Comparison of ENCODE assay signal across 16 cellular contexts in the genomic region with DNA sequence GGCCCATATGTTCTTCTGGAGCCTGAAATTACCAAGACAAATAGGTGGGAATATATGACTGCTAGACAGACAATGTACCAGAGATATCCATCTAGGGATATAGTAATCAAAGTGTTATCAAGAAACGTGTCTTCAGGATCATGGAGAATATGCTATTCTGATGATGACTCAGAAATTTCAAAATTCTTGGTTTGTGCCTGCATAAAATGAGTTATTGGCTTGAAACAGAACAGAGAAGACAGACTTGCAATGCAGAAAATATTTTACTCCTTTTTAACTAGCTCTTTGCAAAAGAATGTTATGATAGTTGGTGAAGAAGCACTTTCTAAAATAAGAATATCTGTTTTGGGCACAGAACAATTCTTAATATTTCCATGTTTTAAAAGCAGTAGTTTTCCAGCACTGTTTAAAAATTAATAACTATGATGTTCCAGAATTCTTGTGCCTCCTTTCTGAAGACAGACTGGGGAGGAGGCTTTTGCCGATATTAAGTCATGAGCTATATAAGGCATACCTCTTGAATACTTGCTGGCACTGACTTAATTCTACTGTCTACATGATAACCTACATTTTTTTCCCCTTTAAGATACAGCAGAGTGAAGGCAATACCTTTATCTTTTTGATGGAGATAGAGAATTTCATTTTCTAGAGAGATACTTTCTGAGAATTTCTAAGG. TPM values are rescaled to one million over a fixed set of nuclear protein-coding genes. Genes with fewer than 3 reads are reported as not detected.
DNase-seq lines count a peak whose midpoint lies in the region; ATAC-seq, FAIRE-seq and TF ChIP-seq lines count a peak whose summit lies in the region.
"Had no signal": no experiment of that assay in that cellular context is flagged by ENCODE, and none has a peak within 500 bp of the region (broad histone marks: within the 10 kb centered on the region; RNA-seq: fewer than 3 reads in every experiment).

No MANE protein-coding gene starts in this region.

- H3K27ac ChIP-seq in astrocyte (ENCODE audit: low read depth, low read length), result peak overlapping the region; percentile 82
- H3K27ac ChIP-seq: BLaER1 had no signal

- FAIRE-seq in astrocyte (lab: Jason Lieb, UNC), result no peak

- no peaks in the 10 kb centered on the region for H3K79me2 ChIP-seq in astrocyte (ENCODE audit: insufficient read depth, low read length)

- peak overlapping the region; percentile 77 for H3K27ac Mint-ChIP-seq in astrocyte (ENCODE audit: unreplicated experiment)

- TF ChIP-seq CTCF in astrocyte (IDR thresholded peaks at IDR 0.05; ENCODE audit: insufficient read depth, low read depth, low read length), result no peak
- no peak for TF ChIP-seq CTCF in fibroblast of the aortic adventitia (IDR thresholded peaks at IDR 0.05; ENCODE audit: insufficient read depth, low read length)

- H3K4me1 ChIP-seq in astrocyte (ENCODE audit: insufficient read depth, low read length) (peaks cover 27% of the 10 kb centered on the region), skeletal muscle satellite cell (ENCODE audit: control insufficient read depth, insufficient read depth, low read length) (peaks cover 43% of the 10 kb centered on the region)
- H3K4me1 ChIP-seq: BLaER1 had no signal

- H3K4me3 Mint-ChIP-seq in astrocyte (ENCODE audit: unreplicated experiment), result no peak overlapping the region

- no peaks in the 10 kb centered on the region for H3K36me3 Mint-ChIP-seq in astrocyte (ENCODE audit: low read depth, unreplicated experiment)

- H3K9me3 ChIP-seq in astrocyte (ENCODE audit: insufficient read depth, low read depth, low read length) (no peaks in the 10 kb centered on the region), skeletal muscle satellite cell (replicated peaks; ENCODE audit: low read length) (no peaks in the 10 kb centered on the region)
- H3K9me3 ChIP-seq: BLaER1 had no signal

- peak overlapping the region; percentile 51 for H3K9ac ChIP-seq in astrocyte (ENCODE audit: low read length)
- H3K9ac ChIP-seq in skeletal muscle satellite cell (ENCODE audit: low read depth, low read length), result peak overlapping the region; percentile 80
- H3K9ac ChIP-seq: BLaER1 had no signal

- H2AFZ ChIP-seq in astrocyte (ENCODE audit: low read depth, low read length), result no peak overlapping the region

- no peaks in the 10 kb centered on the region for H4K20me1 ChIP-seq in astrocyte (ENCODE audit: insufficient read depth, low read length)
- H4K20me1 ChIP-seq: BLaER1 had no signal

- H3K36me3 ChIP-seq in astrocyte (ENCODE audit: insufficient read depth, low read length) (no peaks in the 10 kb centered on the region), skeletal muscle satellite cell (ENCODE audit: insufficient read depth, low read length) (no peaks in the 10 kb centered on the region)
- H3K36me3 ChIP-seq: BLaER1 had no signal

- H3K27me3 Mint-ChIP-seq in astrocyte (ENCODE audit: low read depth, unreplicated experiment), result no peaks in the 10 kb centered on the region

- no peaks in the 10 kb centered on the region for H3K27me3 ChIP-seq in astrocyte (ENCODE audit: insufficient read depth, low read length)
- no peaks in the 10 kb centered on the region for H3K27me3 ChIP-seq in skeletal muscle satellite cell (ENCODE audit: control insufficient read depth, insufficient read depth, low read length)
- H3K27me3 ChIP-seq: BLaER1 had no signal

- no peak for ATAC-seq in GM21529 (IDR thresholded peaks at IDR 0.05; ENCODE audit: unreplicated experiment)
- no peak for ATAC-seq in esophagus mucosa
- ATAC-seq in HG03469 (IDR thresholded peaks at IDR 0.05; ENCODE audit: unreplicated experiment), result no peak

- peak overlapping the region; percentile 70 for H3K4me2 ChIP-seq in astrocyte (ENCODE audit: low read length)
- H3K4me2 ChIP-seq in skeletal muscle satellite cell (ENCODE audit: low read length), result peak overlapping the region; percentile 74
- H3K4me2 ChIP-seq: BLaER1 had no signal

- DNase-seq in ELR (ENCODE audit: low read depth), result peak; percentile 80
- peak; percentile 73 for DNase-seq in astrocyte (ENCODE audit: low read depth)
- DNase-seq in fibroblast of the aortic adventitia (ENCODE audit: low read depth), result peak; percentile 76
- no peak for DNase-seq in kidney tubule cell (ENCODE audit: low spot score)
- DNase-seq: activated T-cell treated with anti-CD3 and anti-CD28 coated beads for 4 hours; GF-D8; midbrain; NCI-H2227 treated with DMSO at 0.1 percent for 48 hours; posterior cingulate gyrus; stimulated activated CD4-positive, alpha-beta T cell treated with anti-CD3 and anti-CD28 coated beads, Interleukin-1b, Interleukin-23, amount 100 ng/mL, for 48 hours had no signal

- peaks cover 24% of the 10 kb centered on the region for H3K4me1 Mint-ChIP-seq in astrocyte (ENCODE audit: low read depth, unreplicated experiment)

- peak overlapping the region; percentile 12 for H3K4me3 ChIP-seq in astrocyte (ENCODE audit: insufficient read depth, low read depth, low read length)
- H3K4me3 ChIP-seq in fibroblast of the aortic adventitia (ENCODE audit: low read depth, low read length), result no peak overlapping the region
- peak overlapping the region; percentile 35 for H3K4me3 ChIP-seq in skeletal muscle satellite cell (ENCODE audit: low read length)
- H3K4me3 ChIP-seq: BLaER1 had no signal

- H3K9me3 Mint-ChIP-seq in astrocyte (ENCODE audit: unreplicated experiment), result no peaks in the 10 kb centered on the region

RNA-seq across cellular contexts. Expression of a gene that starts 34.4 kb away (rescaled TPM):
- total RNA-seq in astrocyte, result 0.23 TPM in 1 of 2 replicates, not detected in the other
- 3.4 and 6.2 TPM in 2 replicates for total RNA-seq in fibroblast of the aortic adventitia (ENCODE audit: low replicate concordance)
- total RNA-seq in skeletal muscle satellite cell (2012; rRNA removed), result 0.66 and 0.76 TPM in 2 replicates
- not detected for total RNA-seq in esophagus mucosa
- total RNA-seq: HT1080 had no signal
